In genomic region chrX:107599371-107599970, GRCh38 we compare ENCODE assay signal across 20 cellular contexts.
"Had no signal": no experiment of that assay in that cellular context is flagged by ENCODE, and none has a peak within 500 bp of the region (broad histone marks: within the 10 kb centered on the region; RNA-seq: fewer than 3 reads in every experiment).

No MANE protein-coding gene starts in this region.

- H3K36me3 Mint-ChIP-seq: activated naive CD4-positive, alpha-beta T cell treated with anti-CD3 and anti-CD28 coated beads, Interleukin-2, amount 50 U/mL, for 24 hours; naive thymus-derived CD4-positive, alpha-beta T cell had no signal

- H3K36me3 ChIP-seq: cardiac muscle cell, right lobe of liver, suprapubic skin, vagina, WERI-Rb-1 had no signal

- H3K27me3 Mint-ChIP-seq: activated naive CD4-positive, alpha-beta T cell treated with anti-CD3 and anti-CD28 coated beads, Interleukin-2, amount 50 U/mL, for 24 hours; naive thymus-derived CD4-positive, alpha-beta T cell; stimulated activated naive CD8-positive, alpha-beta T cell treated with anti-CD3 and anti-CD28 coated beads, Interleukin-15, amount 100 ng/mL, for 72 hours had no signal

- H3K4me1 ChIP-seq: foreskin keratinocyte, psoas muscle, right lobe of liver, suprapubic skin, vagina had no signal

- H3K27me3 ChIP-seq: cardiac muscle cell, foreskin keratinocyte, right lobe of liver, suprapubic skin, vagina had no signal

- H3K4me1 Mint-ChIP-seq: activated naive CD4-positive, alpha-beta T cell treated with anti-CD3 and anti-CD28 coated beads, Interleukin-2, amount 50 U/mL, for 24 hours; immature natural killer cell; naive thymus-derived CD4-positive, alpha-beta T cell; stimulated activated naive CD8-positive, alpha-beta T cell treated with anti-CD3 and anti-CD28 coated beads, Interleukin-15, amount 100 ng/mL, for 72 hours had no signal

- ATAC-seq: activated T-cell treated with anti-CD3 and anti-CD28 coated beads, Interleukin-2, amount 50 U/mL, for 72 hours; foreskin keratinocyte; naive thymus-derived CD4-positive, alpha-beta T cell; psoas muscle; right lobe of liver; stimulated activated naive CD8-positive, alpha-beta T cell treated with anti-CD3 and anti-CD28 coated beads, Interleukin-15, amount 100 ng/mL, for 72 hours had no signal

- H3K27ac ChIP-seq: cardiac muscle cell, dorsolateral prefrontal cortex, foreskin keratinocyte, psoas muscle, right lobe of liver, suprapubic skin, vagina, WERI-Rb-1 had no signal

- DNase-seq: activated CD4-positive, alpha-beta T cell treated with anti-CD3 and anti-CD28 coated beads, Interleukin-2, amount 50 U/mL, for 4 hours; activated effector memory CD4-positive, alpha-beta T cell treated with anti-CD3 and anti-CD28 coated beads, Interleukin-2, amount 50 U/mL, for 16 hours; activated T-cell treated with anti-CD3 and anti-CD28 coated beads, Interleukin-2, amount 50 U/mL, for 72 hours; dorsolateral prefrontal cortex; foreskin keratinocyte; immature natural killer cell; mesenchymal stem cell; naive thymus-derived CD4-positive, alpha-beta T cell; psoas muscle; right lobe of liver; small intestine; stimulated activated CD4-positive, alpha-beta T cell treated with anti-CD3 and anti-CD28 coated beads, Interleukin-15, amount 100 ng/mL, for 24 hours; stimulated activated CD4-positive, alpha-beta T cell treated with anti-CD3 and anti-CD28 coated beads, Interleukin-4, amount 100 ng/mL, for 1 hour; stimulated activated naive CD8-positive, alpha-beta T cell treated with anti-CD3 and anti-CD28 coated beads, Interleukin-15, amount 100 ng/mL, for 72 hours; trophoblast cell; WERI-Rb-1 had no signal

- H3K4me3 Mint-ChIP-seq: activated naive CD4-positive, alpha-beta T cell treated with anti-CD3 and anti-CD28 coated beads, Interleukin-2, amount 50 U/mL, for 24 hours; activated T-cell treated with anti-CD3 and anti-CD28 coated beads, Interleukin-2, amount 50 U/mL, for 72 hours; immature natural killer cell; naive thymus-derived CD4-positive, alpha-beta T cell; stimulated activated naive CD8-positive, alpha-beta T cell treated with anti-CD3 and anti-CD28 coated beads, Interleukin-15, amount 100 ng/mL, for 72 hours had no signal

- H3K9me3 Mint-ChIP-seq: activated naive CD4-positive, alpha-beta T cell treated with anti-CD3 and anti-CD28 coated beads, Interleukin-2, amount 50 U/mL, for 24 hours; activated T-cell treated with anti-CD3 and anti-CD28 coated beads, Interleukin-2, amount 50 U/mL, for 72 hours; immature natural killer cell; stimulated activated naive CD8-positive, alpha-beta T cell treated with anti-CD3 and anti-CD28 coated beads, Interleukin-15, amount 100 ng/mL, for 72 hours had no signal

- H3K9me3 ChIP-seq: psoas muscle, right lobe of liver, suprapubic skin, vagina had no signal

- H3K4me3 ChIP-seq: cardiac muscle cell, dorsolateral prefrontal cortex, psoas muscle, right lobe of liver, suprapubic skin, vagina had no signal

- H3K27ac Mint-ChIP-seq: activated naive CD4-positive, alpha-beta T cell treated with anti-CD3 and anti-CD28 coated beads, Interleukin-2, amount 50 U/mL, for 24 hours; activated T-cell treated with anti-CD3 and anti-CD28 coated beads, Interleukin-2, amount 50 U/mL, for 72 hours; immature natural killer cell; naive thymus-derived CD4-positive, alpha-beta T cell; stimulated activated naive CD8-positive, alpha-beta T cell treated with anti-CD3 and anti-CD28 coated beads, Interleukin-15, amount 100 ng/mL, for 72 hours had no signal
